ENCODE assay signal across 8 cellular contexts in the genomic region with DNA sequence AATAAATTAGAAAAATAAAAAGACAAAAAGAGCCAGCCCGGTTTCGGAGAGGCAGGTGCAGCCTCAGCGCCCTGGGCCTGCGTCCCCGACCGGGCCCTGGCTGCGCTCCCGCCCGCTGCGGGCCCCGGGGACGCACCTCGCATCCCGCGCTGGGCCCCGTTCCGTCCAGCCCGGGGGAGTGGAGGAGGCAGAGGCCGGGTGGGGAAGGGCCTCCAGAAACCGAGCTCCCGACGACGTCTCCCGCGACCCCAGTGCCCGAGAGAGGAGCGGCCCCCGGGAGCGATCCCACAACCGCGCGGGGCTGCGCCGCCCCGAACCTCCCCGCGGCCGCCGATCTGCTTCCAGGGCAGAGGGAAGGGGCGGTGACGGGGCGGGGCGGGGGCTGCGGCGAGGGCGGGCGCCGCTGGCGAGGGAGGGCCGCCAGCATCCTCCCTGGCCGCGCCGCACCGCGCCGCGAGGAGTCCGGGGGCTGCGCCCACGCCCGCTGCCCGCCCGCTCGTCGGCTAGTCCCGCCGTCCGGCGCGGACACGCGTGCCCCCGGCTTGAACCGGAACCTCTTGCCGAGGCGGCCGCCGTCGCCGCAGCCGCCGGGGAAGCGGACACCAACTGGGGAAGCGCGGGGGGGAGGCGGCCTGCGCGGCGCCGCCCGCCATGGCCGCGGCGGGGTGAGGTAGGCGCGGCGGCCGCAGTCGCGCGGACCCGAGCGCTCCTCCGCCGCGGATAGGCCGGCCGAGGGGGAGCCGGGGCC. TPM values are rescaled to one million over a fixed set of nuclear protein-coding genes. Genes with fewer than 3 reads are reported as not detected.
DNase-seq lines count a peak whose midpoint lies in the region; ATAC-seq and TF ChIP-seq lines count a peak whose summit lies in the region.

Gene CCNY (plus strand): TSS at position 426 of the 748 bp plus-strand sequence. CDS start 545 bp downstream, outside the sequence.

- H3K36me3 Mint-ChIP-seq in T-helper 17 cell (ENCODE audit: low read depth), result peaks cover 2% of the 10 kb centered on the region

- peak within 1 kb of the TSS; percentile 92 for H3K27ac Mint-ChIP-seq in T-helper 17 cell

- H3K4me3 ChIP-seq in right atrium auricular region, result peak within 1 kb of the TSS; percentile 90 to 100
- H3K4me3 ChIP-seq in urinary bladder (ENCODE audit: low read depth, low read length), result peak within 1 kb of the TSS; percentile 99

- no peaks in the 10 kb centered on the region for H3K27me3 Mint-ChIP-seq in T-helper 17 cell

- TF ChIP-seq CTCF in right atrium auricular region (IDR thresholded peaks at IDR 0.05), result no peak

- H3K27me3 ChIP-seq in right atrium auricular region, result no peaks in the 10 kb centered on the region

- H3K27ac ChIP-seq in right atrium auricular region (peak within 1 kb of the TSS; percentile 88), urinary bladder (ENCODE audit: low read depth) (peak within 1 kb of the TSS; percentile 86)

- peak; percentile 63 for ATAC-seq in GM21717 (IDR thresholded peaks at IDR 0.05; ENCODE audit: unreplicated experiment)
- ATAC-seq in T-helper 17 cell, result peak; percentile 89

- peak; percentile 66 for DNase-seq in ELF-1 (ENCODE audit: low read depth, low spot score)
- peak; percentile 24 for DNase-seq in KG1 (lab: John Stamatoyannopoulos, UW)
- peak; percentile 56 to 76 (median 71) for DNase-seq in T-helper 17 cell
- peak; percentile 66 for DNase-seq in amniotic epithelial cell (ENCODE audit: low read depth)
- DNase-seq in right atrium auricular region (ENCODE audit: low spot score), result no peak
- DNase-seq in pulmonary artery endothelial cell (ENCODE audit: low read depth, low spot score), result peak; percentile 11

- peaks cover 0 to 73% of the 10 kb centered on the region in 2 donors for H3K4me1 ChIP-seq in right atrium auricular region
- H3K4me1 ChIP-seq in urinary bladder (ENCODE audit: insufficient read depth), result no peaks in the 10 kb centered on the region

- WGBS in urinary bladder, result under 1% methylated on average over 98 of the region's 109 CpGs

- H3K36me3 ChIP-seq in right atrium auricular region, result no peaks in the 10 kb centered on the region
- H3K36me3 ChIP-seq in urinary bladder (ENCODE audit: insufficient read depth), result no peaks in the 10 kb centered on the region

- peak within 1 kb of the TSS; percentile 92 for H3K4me3 Mint-ChIP-seq in T-helper 17 cell

- peaks cover 49% of the 10 kb centered on the region for H3K4me1 Mint-ChIP-seq in T-helper 17 cell

- no peaks in the 10 kb centered on the region for H3K9me3 ChIP-seq in T-helper 17 cell (ENCODE audit: control insufficient read depth, low read length, poor library complexity, severe bottlenecking)
- H3K9me3 ChIP-seq in right atrium auricular region, result no peaks in the 10 kb centered on the region

RNA-seq across cellular contexts. Expression of gene CCNY, which starts in this region (rescaled TPM):
- 10 to 100 TPM; 74.4 to 89.1 TPM for total RNA-seq in T-helper 17 cell
- 10 to 100 TPM; 35.6 to 58.1 TPM for total RNA-seq in right atrium auricular region
- 93.8 and 115 TPM in 2 replicates for total RNA-seq in pulmonary artery endothelial cell
- 55.9 TPM for total RNA-seq in urinary bladder
- polyA plus RNA-seq in urinary bladder, result 46.6 TPM
